10 cellular contexts compared by ENCODE assay signal in genomic region chr2:180520206-180520605, GRCh38.
DNase-seq lines count a peak whose midpoint lies in the region; ATAC-seq and TF ChIP-seq lines count a peak whose summit lies in the region.
"Had no signal": no experiment of that assay in that cellular context is flagged by ENCODE, and none has a peak within 500 bp of the region (broad histone marks: within the 10 kb centered on the region; RNA-seq: fewer than 3 reads in every experiment).

No MANE protein-coding gene starts in this region.

- no peak overlapping the region for H2AK5ac ChIP-seq in neuronal stem cell (ENCODE audit: low read depth, low read length)

- ATAC-seq in GM18867 (IDR thresholded peaks at IDR 0.05; ENCODE audit: unreplicated experiment), result peak; percentile 22
- no peak for ATAC-seq in HG02981 (IDR thresholded peaks at IDR 0.05; ENCODE audit: unreplicated experiment)
- ATAC-seq: activated CD8-positive, alpha-beta T cell treated with anti-CD3 and anti-CD28 coated beads, Interleukin-2, amount 10 ng/mL, durations not matched to agents 7 days and 5 days had no signal

- no peak overlapping the region for H4K91ac ChIP-seq in neuronal stem cell (ENCODE audit: low read depth, low read length, poor library complexity)

- H4K8ac ChIP-seq in neuronal stem cell (ENCODE audit: low read depth, low read length), result no peak overlapping the region

- H2AFZ ChIP-seq in neuronal stem cell (ENCODE audit: low read length), result no peak overlapping the region

- H3K9me3 ChIP-seq in neuronal stem cell (replicated peaks in 1 of 2; ENCODE audit: control insufficient read depth in 2 of 2, insufficient read depth in 1 of 2, low read depth in 1 of 2, low read length in 2 of 2), result peaks cover 0 to 8% of the 10 kb centered on the region in 2 donors
- H3K9me3 ChIP-seq: thoracic aorta had no signal

- H2BK120ac ChIP-seq in neuronal stem cell (ENCODE audit: low read depth, low read length), result no peak overlapping the region

- peak overlapping the region; percentile 35 for H3K18ac ChIP-seq in neuronal stem cell (ENCODE audit: low read length)

- no peaks in the 10 kb centered on the region for H3K36me3 ChIP-seq in neuronal stem cell (replicated peaks in 1 of 2; ENCODE audit: control insufficient read depth in 2 of 2, insufficient read depth in 2 of 2, low read length in 2 of 2)
- H3K36me3 ChIP-seq: thoracic aorta had no signal

- H3K4me1 ChIP-seq in neuronal stem cell (ENCODE audit: control insufficient read depth in 2 of 2, insufficient read depth in 1 of 2, low read depth in 1 of 2, low read length in 2 of 2), result peaks cover 5 to 12% of the 10 kb centered on the region in 2 donors

- H3K4ac ChIP-seq in neuronal stem cell (ENCODE audit: low read length), result no peak overlapping the region

- H3K79me1 ChIP-seq in neuronal stem cell (ENCODE audit: low read depth, low read length), result no peaks in the 10 kb centered on the region

- no peak overlapping the region for H3K4me2 ChIP-seq in neuronal stem cell (ENCODE audit: insufficient read depth, low read length, poor library complexity, severe bottlenecking)

- no peak overlapping the region for H3K23ac ChIP-seq in neuronal stem cell (ENCODE audit: low read depth, low read length, poor library complexity)

- H3K4me3 ChIP-seq in cardiac fibroblast (replicated peaks in 1 of 2; ENCODE audit: low read depth in 2 of 2, low read length in 2 of 2) (no peak overlapping the region), neuronal stem cell (ENCODE audit: low read length in 2 of 2) (no peak overlapping the region)
- H3K4me3 ChIP-seq: thoracic aorta had no signal

- no peak overlapping the region for H3K27ac ChIP-seq in neuronal stem cell (replicated peaks; ENCODE audit: low read length)
- H3K27ac ChIP-seq: thoracic aorta had no signal

- H2BK5ac ChIP-seq in neuronal stem cell (ENCODE audit: low read length), result no peak overlapping the region

- no peak overlapping the region for H3K14ac ChIP-seq in neuronal stem cell (ENCODE audit: low read length)

- DNase-seq in NCI-H146 treated with DMSO at 0.1 percent for 48 hours (lab: John Stamatoyannopoulos, UW; ENCODE audit: unreplicated experiment) (peak; percentile 59), cardiac fibroblast (ENCODE audit: low read depth in 2 of 2) (peak; percentile 18 to 43), neuronal stem cell (ENCODE audit: low spot score) (no peak), MV-4-11 (lab: John Stamatoyannopoulos, UW) (no peak), CD1c-positive myeloid dendritic cell (ENCODE audit: extremely low spot score) (no peak)
- DNase-seq: activated CD8-positive, alpha-beta T cell treated with anti-CD3 and anti-CD28 coated beads, Interleukin-2, amount 10 ng/mL, durations not matched to agents 7 days and 5 days; naive B cell had no signal

- H2BK12ac ChIP-seq in neuronal stem cell (ENCODE audit: low read length), result no peak overlapping the region

- no peak overlapping the region for H3K9ac ChIP-seq in neuronal stem cell (ENCODE audit: low read depth, low read length, poor library complexity)

- no peaks in the 10 kb centered on the region for H3K27me3 ChIP-seq in neuronal stem cell (ENCODE audit: control insufficient read depth in 3 of 3, insufficient read depth in 3 of 3, low read depth in 1 of 3, low read length in 3 of 3)

- TF ChIP-seq CTCF in cardiac fibroblast (IDR thresholded peaks at IDR 0.05; ENCODE audit: low read depth, low read length), result no peak

- no peak overlapping the region for H2BK15ac ChIP-seq in neuronal stem cell (ENCODE audit: low read length)

Comparison
In these comparisons a context has a peak if more than half of its experiments do, and no peak if none do; other contexts are left out.
1. DNase-seq: peak in NCI-H146 treated with DMSO at 0.1 percent for 48 hours (single experiment) and cardiac fibroblast (2 of 2); none in neuronal stem cell (single experiment), MV-4-11 (single experiment) and CD1c-positive myeloid dendritic cell (single experiment).